1 cellular context compared by ENCODE assay signal in genomic region chr12:99287136-99287535, GRCh38.
TF ChIP-seq lines count a peak whose summit lies in the region.

No MANE protein-coding gene starts in this region.

TF ChIP-seq in WTC11, 78 proteins besides CTCF, POLR2A, EP300 and RAD21 (continued from another document):
- TF ChIP-seq, protein P1, sequence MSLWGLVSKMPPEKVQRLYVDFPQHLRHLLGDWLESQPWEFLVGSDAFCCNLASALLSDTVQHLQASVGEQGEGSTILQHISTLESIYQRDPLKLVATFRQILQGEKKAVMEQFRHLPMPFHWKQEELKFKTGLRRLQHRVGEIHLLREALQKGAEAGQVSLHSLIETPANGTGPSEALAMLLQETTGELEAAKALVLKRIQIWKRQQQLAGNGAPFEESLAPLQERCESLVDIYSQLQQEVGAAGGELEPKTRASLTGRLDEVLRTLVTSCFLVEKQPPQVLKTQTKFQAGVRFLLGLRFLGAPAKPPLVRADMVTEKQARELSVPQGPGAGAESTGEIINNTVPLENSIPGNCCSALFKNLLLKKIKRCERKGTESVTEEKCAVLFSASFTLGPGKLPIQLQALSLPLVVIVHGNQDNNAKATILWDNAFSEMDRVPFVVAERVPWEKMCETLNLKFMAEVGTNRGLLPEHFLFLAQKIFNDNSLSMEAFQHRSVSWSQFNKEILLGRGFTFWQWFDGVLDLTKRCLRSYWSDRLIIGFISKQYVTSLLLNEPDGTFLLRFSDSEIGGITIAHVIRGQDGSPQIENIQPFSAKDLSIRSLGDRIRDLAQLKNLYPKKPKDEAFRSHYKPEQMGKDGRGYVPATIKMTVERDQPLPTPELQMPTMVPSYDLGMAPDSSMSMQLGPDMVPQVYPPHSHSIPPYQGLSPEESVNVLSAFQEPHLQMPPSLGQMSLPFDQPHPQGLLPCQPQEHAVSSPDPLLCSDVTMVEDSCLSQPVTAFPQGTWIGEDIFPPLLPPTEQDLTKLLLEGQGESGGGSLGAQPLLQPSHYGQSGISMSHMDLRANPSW (CRISPR knock-in tag; conservative IDR thresholded peaks at IDR 0.05; ENCODE audit: low read depth), result no peak
- TF ChIP-seq ZNF317 (CRISPR knock-in tag; IDR thresholded peaks at IDR 0.05; ENCODE audit: borderline replicate concordance, low read depth) (no peak), MXD4 (CRISPR knock-in tag; IDR thresholded peaks at IDR 0.05; ENCODE audit: borderline replicate concordance) (no peak), GTF2I (CRISPR knock-in tag; conservative IDR thresholded peaks at IDR 0.05) (no peak), ZSCAN18 (CRISPR knock-in tag; IDR thresholded peaks at IDR 0.05) (no peak), RELA (CRISPR knock-in tag; IDR thresholded peaks at IDR 0.05; ENCODE audit: borderline replicate concordance) (no peak)
- TF ChIP-seq, protein P2, sequence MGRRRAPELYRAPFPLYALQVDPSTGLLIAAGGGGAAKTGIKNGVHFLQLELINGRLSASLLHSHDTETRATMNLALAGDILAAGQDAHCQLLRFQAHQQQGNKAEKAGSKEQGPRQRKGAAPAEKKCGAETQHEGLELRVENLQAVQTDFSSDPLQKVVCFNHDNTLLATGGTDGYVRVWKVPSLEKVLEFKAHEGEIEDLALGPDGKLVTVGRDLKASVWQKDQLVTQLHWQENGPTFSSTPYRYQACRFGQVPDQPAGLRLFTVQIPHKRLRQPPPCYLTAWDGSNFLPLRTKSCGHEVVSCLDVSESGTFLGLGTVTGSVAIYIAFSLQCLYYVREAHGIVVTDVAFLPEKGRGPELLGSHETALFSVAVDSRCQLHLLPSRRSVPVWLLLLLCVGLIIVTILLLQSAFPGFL (CRISPR knock-in tag; IDR thresholded peaks at IDR 0.05; ENCODE audit: borderline replicate concordance), result no peak
- TF ChIP-seq, protein P3, sequence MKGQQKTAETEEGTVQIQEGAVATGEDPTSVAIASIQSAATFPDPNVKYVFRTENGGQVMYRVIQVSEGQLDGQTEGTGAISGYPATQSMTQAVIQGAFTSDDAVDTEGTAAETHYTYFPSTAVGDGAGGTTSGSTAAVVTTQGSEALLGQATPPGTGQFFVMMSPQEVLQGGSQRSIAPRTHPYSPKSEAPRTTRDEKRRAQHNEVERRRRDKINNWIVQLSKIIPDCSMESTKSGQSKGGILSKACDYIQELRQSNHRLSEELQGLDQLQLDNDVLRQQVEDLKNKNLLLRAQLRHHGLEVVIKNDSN (CRISPR knock-in tag; IDR thresholded peaks at IDR 0.05), result no peak
